In genomic region chr9:114385412-114386181, GRCh38 we compare ENCODE assay signal across 7 cellular contexts. TPM values are rescaled to one million over a fixed set of nuclear protein-coding genes. Genes with fewer than 3 reads are reported as not detected.
A peak's percentile ranks its signal among the peaks of the same experiment; 100 is the strongest.
DNase-seq lines count a peak whose midpoint lies in the region; ATAC-seq and TF ChIP-seq lines count a peak whose summit lies in the region.

No MANE protein-coding gene starts in this region.

- 32 to 74% (median 37%) methylated on average over 11 of the region's 11 CpGs for WGBS in adipose tissue, 3 donors

- H3K4me1 Mint-ChIP-seq in T-cell = peaks cover 71 to 87% (median 74%) of the 10 kb centered on the region in 3 donors

- ATAC-seq in HG03378 (IDR thresholded peaks at IDR 0.05; ENCODE audit: unreplicated experiment) (peak; percentile 87), T-cell (replicated peaks in 1 of 4) (peak; percentile 80 to 84 (median 82))

- H3K27me3 Mint-ChIP-seq in T-cell = no peaks in the 10 kb centered on the region

- CTCF ChIA-PET in T-cell (lab: Charles Lee) = interaction anchor here (0.7 to 5.1 kb wide), 17 partner anchors 7 to 202 kb away, joined by 3 to 40 read pairs (median 4); partner anchors contain the start of gene ATP6V1G1 (in 1 of the 2)

- POLR2A ChIA-PET in T-cell (lab: Charles Lee) = interaction anchor here (0.5 to 5.1 kb wide), 19 partner anchors 9 to 874 kb away, joined by 3 to 42 read pairs (median 6); partner anchors contain the start of genes ATP6V1G1 (in 1 of the 2) and TNFSF8 (in 1 of the 2)

- peak; percentile 79 for TF ChIP-seq POLR2A in GM19099 (IDR thresholded peaks at IDR 0.05; ENCODE audit: extremely low read depth, insufficient read length, low read depth)

- peak; percentile 69 to 97 (median 90) for DNase-seq in T-cell
- DNase-seq in hypothalamus (lab: John Stamatoyannopoulos, UW) = peak in 36 of 51 donors; percentile 16 to 77 (median 36)
- DNase-seq in stimulated activated CD4-positive, alpha-beta T cell treated with anti-CD3 and anti-CD28 coated beads, Interleukin-12 subunit alpha, Interleukin-12 subunit beta, amount 100 ng/mL, for 4 hours = peak; percentile 72
- no peak for DNase-seq in NCI-H774 (lab: John Stamatoyannopoulos, UW)

- peaks cover 45% of the 10 kb centered on the region for H3K36me3 Mint-ChIP-seq in T-cell

- peak overlapping the region; percentile 72 for H3K27ac ChIP-seq in adipose tissue (ENCODE audit: low read depth, low read length)

- peak overlapping the region; percentile 95 to 100 (median 96) for H3K4me3 Mint-ChIP-seq in T-cell

- no peaks in the 10 kb centered on the region for H3K9me3 Mint-ChIP-seq in T-cell

- H3K27ac Mint-ChIP-seq in T-cell = peak overlapping the region; percentile 99

RNA-seq across cellular contexts. Expression of gene AKNA, which starts 2.2 kb away (rescaled TPM):
- 100 to 1,000 TPM; 382 to 462 (median 415) TPM for total RNA-seq in T-cell
- 10 to 100 TPM; 10.3 to 25.5 (median 22.3) TPM for polyA plus RNA-seq in adipose tissue

RNA-seq across cellular contexts. Expression of gene ORM2, which starts 55.9 kb away (rescaled TPM):
- total RNA-seq in T-cell = 1 to 10 TPM in 3 of 5 donors, not detected in 2; 1.4 to 2.2 (median 1.8) TPM
- polyA plus RNA-seq in adipose tissue = 1 to 10 TPM; 1.1 to 6.3 (median 3.8) TPM
